ENCODE assay signal across 1 cellular context in the genomic region with DNA sequence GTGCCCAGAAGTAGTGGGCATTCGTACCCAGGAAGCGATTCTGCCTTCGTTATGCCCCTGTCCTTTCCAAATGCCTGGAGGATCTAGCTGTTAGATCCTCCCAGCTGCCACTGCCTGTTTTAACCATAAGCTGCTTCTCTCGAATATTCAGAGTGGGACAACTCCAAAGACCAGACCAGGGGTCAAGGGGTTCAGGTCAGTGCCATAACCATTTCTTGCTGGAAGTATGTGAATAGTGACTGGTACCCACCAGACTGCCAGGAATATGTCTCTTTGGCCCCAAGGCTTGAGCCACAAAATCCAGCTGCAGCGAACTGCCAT.
TF ChIP-seq lines count a peak whose summit lies in the region.

No MANE protein-coding gene starts in this region.

TF ChIP-seq in GM23338, 12 proteins besides CTCF, POLR2A, EP300 and RAD21 (continued from another document):
- TF ChIP-seq, protein P1, sequence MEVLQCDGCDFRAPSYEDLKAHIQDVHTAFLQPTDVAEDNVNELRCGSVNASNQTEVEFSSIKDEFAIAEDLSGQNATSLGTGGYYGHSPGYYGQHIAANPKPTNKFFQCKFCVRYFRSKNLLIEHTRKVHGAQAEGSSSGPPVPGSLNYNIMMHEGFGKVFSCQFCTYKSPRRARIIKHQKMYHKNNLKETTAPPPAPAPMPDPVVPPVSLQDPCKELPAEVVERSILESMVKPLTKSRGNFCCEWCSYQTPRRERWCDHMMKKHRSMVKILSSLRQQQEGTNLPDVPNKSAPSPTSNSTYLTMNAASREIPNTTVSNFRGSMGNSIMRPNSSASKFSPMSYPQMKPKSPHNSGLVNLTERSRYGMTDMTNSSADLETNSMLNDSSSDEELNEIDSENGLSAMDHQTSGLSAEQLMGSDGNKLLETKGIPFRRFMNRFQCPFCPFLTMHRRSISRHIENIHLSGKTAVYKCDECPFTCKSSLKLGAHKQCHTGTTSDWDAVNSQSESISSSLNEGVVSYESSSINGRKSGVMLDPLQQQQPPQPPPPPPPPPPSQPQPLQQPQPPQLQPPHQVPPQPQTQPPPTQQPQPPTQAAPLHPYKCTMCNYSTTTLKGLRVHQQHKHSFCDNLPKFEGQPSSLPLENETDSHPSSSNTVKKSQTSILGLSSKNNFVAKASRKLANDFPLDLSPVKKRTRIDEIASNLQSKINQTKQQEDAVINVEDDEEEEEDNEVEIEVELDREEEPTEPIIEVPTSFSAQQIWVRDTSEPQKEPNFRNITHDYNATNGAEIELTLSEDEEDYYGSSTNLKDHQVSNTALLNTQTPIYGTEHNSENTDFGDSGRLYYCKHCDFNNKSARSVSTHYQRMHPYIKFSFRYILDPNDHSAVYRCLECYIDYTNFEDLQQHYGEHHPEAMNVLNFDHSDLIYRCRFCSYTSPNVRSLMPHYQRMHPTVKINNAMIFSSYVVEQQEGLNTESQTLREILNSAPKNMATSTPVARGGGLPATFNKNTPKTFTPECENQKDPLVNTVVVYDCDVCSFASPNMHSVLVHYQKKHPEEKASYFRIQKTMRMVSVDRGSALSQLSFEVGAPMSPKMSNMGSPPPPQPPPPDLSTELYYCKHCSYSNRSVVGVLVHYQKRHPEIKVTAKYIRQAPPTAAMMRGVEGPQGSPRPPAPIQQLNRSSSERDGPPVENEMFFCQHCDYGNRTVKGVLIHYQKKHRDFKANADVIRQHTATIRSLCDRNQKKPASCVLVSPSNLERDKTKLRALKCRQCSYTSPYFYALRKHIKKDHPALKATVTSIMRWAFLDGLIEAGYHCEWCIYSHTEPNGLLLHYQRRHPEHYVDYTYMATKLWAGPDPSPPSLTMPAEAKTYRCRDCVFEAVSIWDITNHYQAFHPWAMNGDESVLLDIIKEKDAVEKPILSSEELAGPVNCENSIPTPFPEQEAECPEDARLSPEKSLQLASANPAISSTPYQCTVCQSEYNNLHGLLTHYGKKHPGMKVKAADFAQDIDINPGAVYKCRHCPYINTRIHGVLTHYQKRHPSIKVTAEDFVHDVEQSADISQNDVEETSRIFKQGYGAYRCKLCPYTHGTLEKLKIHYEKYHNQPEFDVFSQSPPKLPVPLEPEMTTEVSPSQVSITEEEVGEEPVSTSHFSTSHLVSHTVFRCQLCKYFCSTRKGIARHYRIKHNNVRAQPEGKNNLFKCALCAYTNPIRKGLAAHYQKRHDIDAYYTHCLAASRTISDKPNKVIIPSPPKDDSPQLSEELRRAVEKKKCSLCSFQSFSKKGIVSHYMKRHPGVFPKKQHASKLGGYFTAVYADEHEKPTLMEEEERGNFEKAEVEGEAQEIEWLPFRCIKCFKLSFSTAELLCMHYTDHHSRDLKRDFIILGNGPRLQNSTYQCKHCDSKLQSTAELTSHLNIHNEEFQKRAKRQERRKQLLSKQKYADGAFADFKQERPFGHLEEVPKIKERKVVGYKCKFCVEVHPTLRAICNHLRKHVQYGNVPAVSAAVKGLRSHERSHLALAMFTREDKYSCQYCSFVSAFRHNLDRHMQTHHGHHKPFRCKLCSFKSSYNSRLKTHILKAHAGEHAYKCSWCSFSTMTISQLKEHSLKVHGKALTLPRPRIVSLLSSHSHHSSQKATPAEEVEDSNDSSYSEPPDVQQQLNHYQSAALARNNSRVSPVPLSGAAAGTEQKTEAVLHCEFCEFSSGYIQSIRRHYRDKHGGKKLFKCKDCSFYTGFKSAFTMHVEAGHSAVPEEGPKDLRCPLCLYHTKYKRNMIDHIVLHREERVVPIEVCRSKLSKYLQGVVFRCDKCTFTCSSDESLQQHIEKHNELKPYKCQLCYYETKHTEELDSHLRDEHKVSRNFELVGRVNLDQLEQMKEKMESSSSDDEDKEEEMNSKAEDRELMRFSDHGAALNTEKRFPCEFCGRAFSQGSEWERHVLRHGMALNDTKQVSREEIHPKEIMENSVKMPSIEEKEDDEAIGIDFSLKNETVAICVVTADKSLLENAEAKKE (CRISPR knock-in tag; IDR thresholded peaks at IDR 0.05): no peak
- TF ChIP-seq STAT1 (IDR thresholded peaks at IDR 0.05; ENCODE audit: unreplicated experiment): no peak
